Comparison of ENCODE assay signal across 1 cellular context in genomic region chr4:143511906-143512305, GRCh38.
TF ChIP-seq lines count a peak whose summit lies in the region.

No MANE protein-coding gene starts in this region.

TF ChIP-seq in HCT116, 20 proteins besides CTCF, POLR2A, EP300 and RAD21:
- TF ChIP-seq ATF3 (IDR thresholded peaks at IDR 0.05) (no peak), ZBTB33 (IDR thresholded peaks at IDR 0.05; ENCODE audit: extremely low read depth, insufficient replicate concordance, low read length) (no peak), CBX3 (IDR thresholded peaks at IDR 0.05; ENCODE audit: low read depth) (no peak), CEBPB (IDR thresholded peaks at IDR 0.05; ENCODE audit: low read depth) (no peak), EZH2phosphoT487 (IDR thresholded peaks at IDR 0.05; ENCODE audit: borderline replicate concordance) (no peak), ELF1 (IDR thresholded peaks at IDR 0.05; ENCODE audit: borderline replicate concordance, low read depth) (no peak), SIN3A (IDR thresholded peaks at IDR 0.05; ENCODE audit: low read depth) (no peak), MAX (IDR thresholded peaks at IDR 0.05) (no peak), ZFX (IDR thresholded peaks at IDR 0.05) (no peak), EGR1 (IDR thresholded peaks at IDR 0.05; ENCODE audit: low read depth) (no peak), SRF (IDR thresholded peaks at IDR 0.05; ENCODE audit: low read depth) (no peak), REST (IDR thresholded peaks at IDR 0.05; ENCODE audit: low read depth) (no peak), FOSL1 (IDR thresholded peaks at IDR 0.05; ENCODE audit: low read depth) (no peak), EZH2 (IDR thresholded peaks at IDR 0.05) (no peak), TCF7L2 (IDR thresholded peaks at IDR 0.05; ENCODE audit: borderline replicate concordance, extremely low read depth, insufficient read depth, insufficient read length) (no peak), JUND (IDR thresholded peaks at IDR 0.05) (no peak), ZNF274 (IDR thresholded peaks at IDR 0.05; ENCODE audit: low read depth, low read length) (no peak), POLR2AphosphoS5 (IDR thresholded peaks at IDR 0.05; ENCODE audit: low read depth, low read length) (no peak), SP1 (IDR thresholded peaks at IDR 0.05; ENCODE audit: low read depth) (no peak)
